Comparison of ENCODE assay signal across 1 cellular context in the genomic region with DNA sequence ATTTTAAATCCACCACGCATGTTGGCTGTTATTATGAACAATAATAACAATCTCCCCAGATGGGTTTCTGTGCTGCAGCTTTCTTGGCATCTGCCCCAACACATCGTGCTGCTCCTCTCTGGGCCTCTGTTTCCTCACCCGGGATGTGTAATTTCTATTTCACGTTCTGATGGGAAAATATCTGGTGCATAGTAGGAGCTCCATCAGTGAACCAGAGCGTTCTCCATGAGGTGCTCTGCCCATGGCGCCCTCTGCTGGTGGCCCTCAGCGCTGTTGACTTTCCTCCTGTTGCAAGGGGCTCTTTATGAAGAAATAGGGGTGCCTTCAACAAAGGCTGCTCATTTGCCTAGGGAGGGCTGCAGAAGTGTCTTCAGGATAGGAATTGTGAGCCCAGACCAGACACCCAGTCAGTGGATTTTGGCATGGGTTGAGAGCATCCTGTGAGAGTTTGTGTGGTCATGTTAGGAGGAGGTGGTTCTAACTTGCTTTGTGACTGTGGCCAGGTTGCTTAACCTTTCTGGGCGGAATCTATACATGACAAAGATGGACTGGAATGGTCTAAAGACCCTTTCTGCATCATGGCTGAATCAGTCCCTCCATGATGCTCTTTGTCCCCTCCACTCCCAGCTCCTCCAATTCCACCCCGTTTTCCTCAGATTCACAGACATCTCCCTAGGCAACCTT.
TF ChIP-seq lines count a peak whose summit lies in the region.

No MANE protein-coding gene starts in this region.

TF ChIP-seq in HepG2, 621 proteins besides CTCF, POLR2A, EP300 and RAD21 (continues in another document):
- TF ChIP-seq, protein P1, sequence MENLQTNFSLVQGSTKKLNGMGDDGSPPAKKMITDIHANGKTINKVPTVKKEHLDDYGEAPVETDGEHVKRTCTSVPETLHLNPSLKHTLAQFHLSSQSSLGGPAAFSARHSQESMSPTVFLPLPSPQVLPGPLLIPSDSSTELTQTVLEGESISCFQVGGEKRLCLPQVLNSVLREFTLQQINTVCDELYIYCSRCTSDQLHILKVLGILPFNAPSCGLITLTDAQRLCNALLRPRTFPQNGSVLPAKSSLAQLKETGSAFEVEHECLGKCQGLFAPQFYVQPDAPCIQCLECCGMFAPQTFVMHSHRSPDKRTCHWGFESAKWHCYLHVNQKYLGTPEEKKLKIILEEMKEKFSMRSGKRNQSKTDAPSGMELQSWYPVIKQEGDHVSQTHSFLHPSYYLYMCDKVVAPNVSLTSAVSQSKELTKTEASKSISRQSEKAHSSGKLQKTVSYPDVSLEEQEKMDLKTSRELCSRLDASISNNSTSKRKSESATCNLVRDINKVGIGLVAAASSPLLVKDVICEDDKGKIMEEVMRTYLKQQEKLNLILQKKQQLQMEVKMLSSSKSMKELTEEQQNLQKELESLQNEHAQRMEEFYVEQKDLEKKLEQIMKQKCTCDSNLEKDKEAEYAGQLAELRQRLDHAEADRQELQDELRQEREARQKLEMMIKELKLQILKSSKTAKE (CRISPR knock-in tag; IDR thresholded peaks at IDR 0.05; ENCODE audit: borderline replicate concordance) = no peak
- peak; percentile 66; the same call in 1 of the 2 replicates for TF ChIP-seq KDM2A (CRISPR knock-in tag; IDR thresholded peaks at IDR 0.05; ENCODE audit: borderline replicate concordance, low read depth)
- no peak for TF ChIP-seq DMAP1 (CRISPR knock-in tag; IDR thresholded peaks at IDR 0.05)
- TF ChIP-seq ZNF224 (CRISPR knock-in tag; IDR thresholded peaks at IDR 0.05) = no peak
- TF ChIP-seq, protein P2, sequence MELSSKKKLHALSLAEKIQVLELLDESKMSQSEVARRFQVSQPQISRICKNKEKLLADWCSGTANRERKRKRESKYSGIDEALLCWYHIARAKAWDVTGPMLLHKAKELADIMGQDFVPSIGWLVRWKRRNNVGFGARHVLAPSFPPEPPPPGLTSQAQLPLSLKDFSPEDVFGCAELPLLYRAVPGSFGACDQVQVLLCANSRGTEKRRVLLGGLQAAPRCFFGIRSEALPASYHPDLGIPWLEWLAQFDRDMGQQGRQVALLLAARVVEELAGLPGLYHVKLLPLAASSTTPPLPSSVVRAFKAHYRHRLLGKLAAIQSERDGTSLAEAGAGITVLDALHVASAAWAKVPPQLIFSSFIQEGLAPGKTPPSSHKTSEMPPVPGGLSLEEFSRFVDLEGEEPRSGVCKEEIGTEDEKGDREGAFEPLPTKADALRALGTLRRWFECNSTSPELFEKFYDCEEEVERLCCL (CRISPR knock-in tag; IDR thresholded peaks at IDR 0.05; ENCODE audit: borderline replicate concordance) = no peak
- no peak for TF ChIP-seq ZFP36L1 (CRISPR knock-in tag; IDR thresholded peaks at IDR 0.05)
- TF ChIP-seq ARHGAP35 (CRISPR knock-in tag; IDR thresholded peaks at IDR 0.05; ENCODE audit: borderline replicate concordance) = no peak
- no peak for TF ChIP-seq ZNF83 (CRISPR knock-in tag; IDR thresholded peaks at IDR 0.05; ENCODE audit: borderline replicate concordance)
- TF ChIP-seq ZNF737 (CRISPR knock-in tag; IDR thresholded peaks at IDR 0.05; ENCODE audit: borderline replicate concordance) = no peak
- no peak for TF ChIP-seq ZNF552 (CRISPR knock-in tag; IDR thresholded peaks at IDR 0.05; ENCODE audit: borderline replicate concordance)
- TF ChIP-seq ZKSCAN1 (IDR thresholded peaks at IDR 0.05; ENCODE audit: low read length) = peak; percentile 98
- no peak for TF ChIP-seq ZNF619 (CRISPR knock-in tag; IDR thresholded peaks at IDR 0.05)
- TF ChIP-seq, protein P3, sequence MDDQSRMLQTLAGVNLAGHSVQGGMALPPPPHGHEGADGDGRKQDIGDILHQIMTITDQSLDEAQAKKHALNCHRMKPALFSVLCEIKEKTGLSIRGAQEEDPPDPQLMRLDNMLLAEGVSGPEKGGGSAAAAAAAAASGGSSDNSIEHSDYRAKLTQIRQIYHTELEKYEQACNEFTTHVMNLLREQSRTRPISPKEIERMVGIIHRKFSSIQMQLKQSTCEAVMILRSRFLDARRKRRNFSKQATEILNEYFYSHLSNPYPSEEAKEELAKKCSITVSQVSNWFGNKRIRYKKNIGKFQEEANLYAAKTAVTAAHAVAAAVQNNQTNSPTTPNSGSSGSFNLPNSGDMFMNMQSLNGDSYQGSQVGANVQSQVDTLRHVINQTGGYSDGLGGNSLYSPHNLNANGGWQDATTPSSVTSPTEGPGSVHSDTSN (CRISPR knock-in tag; IDR thresholded peaks at IDR 0.05; ENCODE audit: borderline replicate concordance) = no peak
- TF ChIP-seq, protein P4, sequence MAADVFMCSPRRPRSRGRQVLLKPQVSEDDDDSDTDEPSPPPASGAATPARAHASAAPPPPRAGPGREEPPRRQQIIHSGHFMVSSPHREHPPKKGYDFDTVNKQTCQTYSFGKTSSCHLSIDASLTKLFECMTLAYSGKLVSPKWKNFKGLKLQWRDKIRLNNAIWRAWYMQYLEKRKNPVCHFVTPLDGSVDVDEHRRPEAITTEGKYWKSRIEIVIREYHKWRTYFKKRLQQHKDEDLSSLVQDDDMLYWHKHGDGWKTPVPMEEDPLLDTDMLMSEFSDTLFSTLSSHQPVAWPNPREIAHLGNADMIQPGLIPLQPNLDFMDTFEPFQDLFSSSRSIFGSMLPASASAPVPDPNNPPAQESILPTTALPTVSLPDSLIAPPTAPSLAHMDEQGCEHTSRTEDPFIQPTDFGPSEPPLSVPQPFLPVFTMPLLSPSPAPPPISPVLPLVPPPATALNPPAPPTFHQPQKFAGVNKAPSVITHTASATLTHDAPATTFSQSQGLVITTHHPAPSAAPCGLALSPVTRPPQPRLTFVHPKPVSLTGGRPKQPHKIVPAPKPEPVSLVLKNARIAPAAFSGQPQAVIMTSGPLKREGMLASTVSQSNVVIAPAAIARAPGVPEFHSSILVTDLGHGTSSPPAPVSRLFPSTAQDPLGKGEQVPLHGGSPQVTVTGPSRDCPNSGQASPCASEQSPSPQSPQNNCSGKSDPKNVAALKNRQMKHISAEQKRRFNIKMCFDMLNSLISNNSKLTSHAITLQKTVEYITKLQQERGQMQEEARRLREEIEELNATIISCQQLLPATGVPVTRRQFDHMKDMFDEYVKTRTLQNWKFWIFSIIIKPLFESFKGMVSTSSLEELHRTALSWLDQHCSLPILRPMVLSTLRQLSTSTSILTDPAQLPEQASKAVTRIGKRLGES (CRISPR knock-in tag; IDR thresholded peaks at IDR 0.05; ENCODE audit: borderline replicate concordance) = no peak
- peak; percentile 27 for TF ChIP-seq CEBPB (IDR thresholded peaks at IDR 0.05; ENCODE audit: borderline replicate concordance, low read depth, low read length)
- TF ChIP-seq, protein P5, sequence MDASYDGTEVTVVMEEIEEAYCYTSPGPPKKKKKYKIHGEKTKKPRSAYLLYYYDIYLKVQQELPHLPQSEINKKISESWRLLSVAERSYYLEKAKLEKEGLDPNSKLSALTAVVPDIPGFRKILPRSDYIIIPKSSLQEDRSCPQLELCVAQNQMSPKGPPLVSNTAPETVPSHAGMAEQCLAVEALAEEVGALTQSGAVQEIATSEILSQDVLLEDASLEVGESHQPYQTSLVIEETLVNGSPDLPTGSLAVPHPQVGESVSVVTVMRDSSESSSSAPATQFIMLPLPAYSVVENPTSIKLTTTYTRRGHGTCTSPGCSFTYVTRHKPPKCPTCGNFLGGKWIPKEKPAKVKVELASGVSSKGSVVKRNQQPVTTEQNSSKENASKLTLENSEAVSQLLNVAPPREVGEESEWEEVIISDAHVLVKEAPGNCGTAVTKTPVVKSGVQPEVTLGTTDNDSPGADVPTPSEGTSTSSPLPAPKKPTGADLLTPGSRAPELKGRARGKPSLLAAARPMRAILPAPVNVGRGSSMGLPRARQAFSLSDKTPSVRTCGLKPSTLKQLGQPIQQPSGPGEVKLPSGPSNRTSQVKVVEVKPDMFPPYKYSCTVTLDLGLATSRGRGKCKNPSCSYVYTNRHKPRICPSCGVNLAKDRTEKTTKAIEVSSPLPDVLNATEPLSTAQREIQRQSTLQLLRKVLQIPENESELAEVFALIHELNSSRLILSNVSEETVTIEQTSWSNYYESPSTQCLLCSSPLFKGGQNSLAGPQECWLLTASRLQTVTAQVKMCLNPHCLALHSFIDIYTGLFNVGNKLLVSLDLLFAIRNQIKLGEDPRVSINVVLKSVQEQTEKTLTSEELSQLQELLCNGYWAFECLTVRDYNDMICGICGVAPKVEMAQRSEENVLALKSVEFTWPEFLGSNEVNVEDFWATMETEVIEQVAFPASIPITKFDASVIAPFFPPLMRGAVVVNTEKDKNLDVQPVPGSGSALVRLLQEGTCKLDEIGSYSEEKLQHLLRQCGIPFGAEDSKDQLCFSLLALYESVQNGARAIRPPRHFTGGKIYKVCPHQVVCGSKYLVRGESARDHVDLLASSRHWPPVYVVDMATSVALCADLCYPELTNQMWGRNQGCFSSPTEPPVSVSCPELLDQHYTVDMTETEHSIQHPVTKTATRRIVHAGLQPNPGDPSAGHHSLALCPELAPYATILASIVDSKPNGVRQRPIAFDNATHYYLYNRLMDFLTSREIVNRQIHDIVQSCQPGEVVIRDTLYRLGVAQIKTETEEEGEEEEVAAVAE (CRISPR knock-in tag; IDR thresholded peaks at IDR 0.05; ENCODE audit: borderline replicate concordance) = no peak
- TF ChIP-seq REXO4 (CRISPR knock-in tag; IDR thresholded peaks at IDR 0.05; ENCODE audit: borderline replicate concordance) = no peak
- no peak for TF ChIP-seq TOPORS (CRISPR knock-in tag; IDR thresholded peaks at IDR 0.05)
- TF ChIP-seq, protein P6, sequence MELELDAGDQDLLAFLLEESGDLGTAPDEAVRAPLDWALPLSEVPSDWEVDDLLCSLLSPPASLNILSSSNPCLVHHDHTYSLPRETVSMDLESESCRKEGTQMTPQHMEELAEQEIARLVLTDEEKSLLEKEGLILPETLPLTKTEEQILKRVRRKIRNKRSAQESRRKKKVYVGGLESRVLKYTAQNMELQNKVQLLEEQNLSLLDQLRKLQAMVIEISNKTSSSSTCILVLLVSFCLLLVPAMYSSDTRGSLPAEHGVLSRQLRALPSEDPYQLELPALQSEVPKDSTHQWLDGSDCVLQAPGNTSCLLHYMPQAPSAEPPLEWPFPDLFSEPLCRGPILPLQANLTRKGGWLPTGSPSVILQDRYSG (CRISPR knock-in tag; IDR thresholded peaks at IDR 0.05) = no peak
- 0 out of 2 replicates have a peak, but pooled peaks have one; percentile 42 for TF ChIP-seq TGIF2 (CRISPR knock-in tag; IDR thresholded peaks at IDR 0.05)
- TF ChIP-seq MIER2 (CRISPR knock-in tag; IDR thresholded peaks at IDR 0.05) = peak; percentile 83
- no peak for TF ChIP-seq SSRP1 (CRISPR knock-in tag; IDR thresholded peaks at IDR 0.05)
- TF ChIP-seq ZNF644 (CRISPR knock-in tag; IDR thresholded peaks at IDR 0.05; ENCODE audit: low read depth) = 0 out of 2 replicates have a peak, but pooled peaks have one; percentile 25
- no peak for TF ChIP-seq NFKBIZ (CRISPR knock-in tag; IDR thresholded peaks at IDR 0.05)
- TF ChIP-seq MED8 (CRISPR knock-in tag; IDR thresholded peaks at IDR 0.05; ENCODE audit: insufficient replicate concordance) = no peak
- TF ChIP-seq ZNF891 (CRISPR knock-in tag; IDR thresholded peaks at IDR 0.05) = no peak
- TF ChIP-seq SNAPC2 (CRISPR knock-in tag; IDR thresholded peaks at IDR 0.05) = no peak
- TF ChIP-seq, protein P7, sequence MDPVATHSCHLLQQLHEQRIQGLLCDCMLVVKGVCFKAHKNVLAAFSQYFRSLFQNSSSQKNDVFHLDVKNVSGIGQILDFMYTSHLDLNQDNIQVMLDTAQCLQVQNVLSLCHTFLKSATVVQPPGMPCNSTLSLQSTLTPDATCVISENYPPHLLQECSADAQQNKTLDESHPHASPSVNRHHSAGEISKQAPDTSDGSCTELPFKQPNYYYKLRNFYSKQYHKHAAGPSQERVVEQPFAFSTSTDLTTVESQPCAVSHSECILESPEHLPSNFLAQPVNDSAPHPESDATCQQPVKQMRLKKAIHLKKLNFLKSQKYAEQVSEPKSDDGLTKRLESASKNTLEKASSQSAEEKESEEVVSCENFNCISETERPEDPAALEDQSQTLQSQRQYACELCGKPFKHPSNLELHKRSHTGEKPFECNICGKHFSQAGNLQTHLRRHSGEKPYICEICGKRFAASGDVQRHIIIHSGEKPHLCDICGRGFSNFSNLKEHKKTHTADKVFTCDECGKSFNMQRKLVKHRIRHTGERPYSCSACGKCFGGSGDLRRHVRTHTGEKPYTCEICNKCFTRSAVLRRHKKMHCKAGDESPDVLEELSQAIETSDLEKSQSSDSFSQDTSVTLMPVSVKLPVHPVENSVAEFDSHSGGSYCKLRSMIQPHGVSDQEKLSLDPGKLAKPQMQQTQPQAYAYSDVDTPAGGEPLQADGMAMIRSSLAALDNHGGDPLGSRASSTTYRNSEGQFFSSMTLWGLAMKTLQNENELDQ (CRISPR knock-in tag; IDR thresholded peaks at IDR 0.05; ENCODE audit: borderline replicate concordance) = 0 out of 2 replicates have a peak, but pooled peaks have one; percentile 58
- peak; percentile 76 for TF ChIP-seq STAG1 (CRISPR knock-in tag; IDR thresholded peaks at IDR 0.05)
- 0 out of 2 replicates have a peak, but pooled peaks have one; percentile 15 for TF ChIP-seq SP5 (CRISPR knock-in tag; IDR thresholded peaks at IDR 0.05; ENCODE audit: borderline replicate concordance, low read depth)
- no peak for TF ChIP-seq ZNF432 (CRISPR knock-in tag; IDR thresholded peaks at IDR 0.05; ENCODE audit: borderline replicate concordance)
- no peak for TF ChIP-seq ZNF670 (CRISPR knock-in tag; IDR thresholded peaks at IDR 0.05; ENCODE audit: borderline replicate concordance)
- TF ChIP-seq YEATS4 (CRISPR knock-in tag; IDR thresholded peaks at IDR 0.05; ENCODE audit: borderline replicate concordance) = no peak
- TF ChIP-seq ZNF251 (CRISPR knock-in tag; IDR thresholded peaks at IDR 0.05) = no peak
- TF ChIP-seq SMARCC2 (IDR thresholded peaks at IDR 0.05) = no peak
- TF ChIP-seq, protein P8, sequence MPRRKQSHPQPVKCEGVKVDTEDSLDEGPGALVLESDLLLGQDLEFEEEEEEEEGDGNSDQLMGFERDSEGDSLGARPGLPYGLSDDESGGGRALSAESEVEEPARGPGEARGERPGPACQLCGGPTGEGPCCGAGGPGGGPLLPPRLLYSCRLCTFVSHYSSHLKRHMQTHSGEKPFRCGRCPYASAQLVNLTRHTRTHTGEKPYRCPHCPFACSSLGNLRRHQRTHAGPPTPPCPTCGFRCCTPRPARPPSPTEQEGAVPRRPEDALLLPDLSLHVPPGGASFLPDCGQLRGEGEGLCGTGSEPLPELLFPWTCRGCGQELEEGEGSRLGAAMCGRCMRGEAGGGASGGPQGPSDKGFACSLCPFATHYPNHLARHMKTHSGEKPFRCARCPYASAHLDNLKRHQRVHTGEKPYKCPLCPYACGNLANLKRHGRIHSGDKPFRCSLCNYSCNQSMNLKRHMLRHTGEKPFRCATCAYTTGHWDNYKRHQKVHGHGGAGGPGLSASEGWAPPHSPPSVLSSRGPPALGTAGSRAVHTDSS (CRISPR knock-in tag; conservative IDR thresholded peaks at IDR 0.05) = no peak
